ENCODE assay signal across 1 cellular context in genomic region chr2:177392373-177393246, GRCh38.
TF ChIP-seq lines count a peak whose summit lies in the region.

Gene AGPS (plus strand): TSS chr2:177392773. CDS start chr2:177392790, 17 bp downstream.

TF ChIP-seq in HepG2, 621 proteins besides CTCF, POLR2A, EP300 and RAD21 (continued from another document and continues in another):
- TF ChIP-seq ZBTB8A (CRISPR knock-in tag; IDR thresholded peaks at IDR 0.05; ENCODE audit: borderline replicate concordance, low read depth) (peak; percentile 85; the same call in 1 of the 2 replicates), CEBPZ (IDR thresholded peaks at IDR 0.05; ENCODE audit: low read length) (no peak), BATF2 (CRISPR knock-in tag; IDR thresholded peaks at IDR 0.05) (peak; percentile 95), IKZF4 (CRISPR knock-in tag; IDR thresholded peaks at IDR 0.05; ENCODE audit: borderline replicate concordance, low read depth, not compliant biosample characterization) (peak; percentile 97), DBP (CRISPR knock-in tag; IDR thresholded peaks at IDR 0.05; ENCODE audit: not compliant biosample characterization) (peak; percentile 86), ZFP36L2 (CRISPR knock-in tag; IDR thresholded peaks at IDR 0.05) (0 out of 2 replicates have a peak, but pooled peaks have one; percentile 30), TARDBP (CRISPR knock-in tag; IDR thresholded peaks at IDR 0.05) (peak; percentile 84; the same call in 1 of the 2 replicates), SOX6 (IDR thresholded peaks at IDR 0.05) (no peak), SOX6 (CRISPR knock-in tag; IDR thresholded peaks at IDR 0.05) (peak; percentile 82), ZFY (CRISPR knock-in tag; IDR thresholded peaks at IDR 0.05) (peak; percentile 75), BHLHE40 (IDR thresholded peaks at IDR 0.05; ENCODE audit: low read length) (peak; percentile 37; the same call in 1 of the 2 replicates), ZFP90 (CRISPR knock-in tag; IDR thresholded peaks at IDR 0.05; ENCODE audit: borderline replicate concordance) (peak; percentile 99), ZBTB39 (CRISPR knock-in tag; IDR thresholded peaks at IDR 0.05) (0 out of 2 replicates have a peak, but pooled peaks have one; percentile 77), NCOA1 (CRISPR knock-in tag; IDR thresholded peaks at IDR 0.05) (no peak), ZMYM4 (CRISPR knock-in tag; IDR thresholded peaks at IDR 0.05) (peak; percentile 96), PHF5A (CRISPR knock-in tag; IDR thresholded peaks at IDR 0.05; ENCODE audit: low read depth, unreplicated experiment) (peak; percentile 59), ZNF331 (CRISPR knock-in tag; IDR thresholded peaks at IDR 0.05) (peak; percentile 81), NR2F2 (IDR thresholded peaks at IDR 0.05; ENCODE audit: borderline replicate concordance, low read depth) (peak; percentile 77; the same call in 1 of the 2 replicates), NCOA5 (CRISPR knock-in tag; IDR thresholded peaks at IDR 0.05) (no peak), ZNF432 (CRISPR knock-in tag; IDR thresholded peaks at IDR 0.05; ENCODE audit: borderline replicate concordance) (no peak), HOXD1 (CRISPR knock-in tag; IDR thresholded peaks at IDR 0.05) (peak; percentile 72; the same call in 1 of the 2 replicates), SATB2 (CRISPR knock-in tag; IDR thresholded peaks at IDR 0.05) (peak; percentile 97), GMEB2 (CRISPR knock-in tag; IDR thresholded peaks at IDR 0.05; ENCODE audit: low read depth) (peak; percentile 74; the same call in 1 of the 2 replicates), ATM (IDR thresholded peaks at IDR 0.05; ENCODE audit: borderline replicate concordance) (no peak), HNRNPK (IDR thresholded peaks at IDR 0.05; ENCODE audit: low read depth, low read length, poor library complexity, severe bottlenecking) (peak; percentile 86), HDAC6 (IDR thresholded peaks at IDR 0.05; ENCODE audit: low read depth, low read length) (no peak), MED8 (CRISPR knock-in tag; IDR thresholded peaks at IDR 0.05; ENCODE audit: insufficient replicate concordance) (peak; percentile 93), ZNF335 (CRISPR knock-in tag; IDR thresholded peaks at IDR 0.05) (peak; percentile 91), IKZF1 (IDR thresholded peaks at IDR 0.05) (no peak), MTF2 (CRISPR knock-in tag; IDR thresholded peaks at IDR 0.05; ENCODE audit: borderline replicate concordance) (0 out of 2 replicates have a peak, but pooled peaks have one; percentile 1), ZNF33A (CRISPR knock-in tag; IDR thresholded peaks at IDR 0.05; ENCODE audit: borderline replicate concordance) (no peak), PHF20 (CRISPR knock-in tag; IDR thresholded peaks at IDR 0.05) (peak; percentile 92), GATA4 (IDR thresholded peaks at IDR 0.05; ENCODE audit: borderline replicate concordance, low read depth) (peak; percentile 50; the same call in 1 of the 2 replicates), JUNB (CRISPR knock-in tag; IDR thresholded peaks at IDR 0.05; ENCODE audit: borderline replicate concordance) (no peak; the same call in 1 of the 2 replicates), GATAD1 (CRISPR knock-in tag; IDR thresholded peaks at IDR 0.05) (peak; percentile 90), ZSCAN29 (CRISPR knock-in tag; conservative IDR thresholded peaks at IDR 0.05) (peak; percentile 71; the same call in 1 of the 2 replicates), HDAC2 (CRISPR knock-in tag; IDR thresholded peaks at IDR 0.05) (peak; percentile 91), ZNF512 (CRISPR knock-in tag; IDR thresholded peaks at IDR 0.05) (no peak), JUND (CRISPR knock-in tag; IDR thresholded peaks at IDR 0.05) (no peak), SMC3 (IDR thresholded peaks at IDR 0.05; ENCODE audit: low read length) (no peak), ZNF83 (CRISPR knock-in tag; IDR thresholded peaks at IDR 0.05; ENCODE audit: borderline replicate concordance) (peak; percentile 98), TRIM22 (IDR thresholded peaks at IDR 0.05) (no peak), HOXA3 (CRISPR knock-in tag; IDR thresholded peaks at IDR 0.05) (peak; percentile 98), SIN3B (IDR thresholded peaks at IDR 0.05; ENCODE audit: low read length) (0 out of 2 replicates have a peak, but pooled peaks have one; percentile 27), CBX5 (CRISPR knock-in tag; IDR thresholded peaks at IDR 0.05; ENCODE audit: borderline replicate concordance) (peak; percentile 97), ZNF383 (CRISPR knock-in tag; IDR thresholded peaks at IDR 0.05; ENCODE audit: borderline replicate concordance) (no peak), MAF1 (CRISPR knock-in tag; IDR thresholded peaks at IDR 0.05; ENCODE audit: borderline replicate concordance) (peak; percentile 98), HNRNPUL1 (IDR thresholded peaks at IDR 0.05; ENCODE audit: low read depth, low read length) (peak; percentile 73), ZSCAN22 (CRISPR knock-in tag; IDR thresholded peaks at IDR 0.05) (no peak), REXO4 (CRISPR knock-in tag; IDR thresholded peaks at IDR 0.05; ENCODE audit: borderline replicate concordance) (peak; percentile 98), ZNF142 (CRISPR knock-in tag; IDR thresholded peaks at IDR 0.05) (peak; percentile 97), ZNF891 (CRISPR knock-in tag; IDR thresholded peaks at IDR 0.05) (peak; percentile 98; the same call in 1 of the 2 replicates)
